Comparison of ENCODE assay signal across 22 cellular contexts in genomic region chr12:55696141-55696540, GRCh38.
"Had no signal": no experiment of that assay in that cellular context is flagged by ENCODE, and none has a peak within 500 bp of the region (broad histone marks: within the 10 kb centered on the region; RNA-seq: fewer than 3 reads in every experiment).

No MANE protein-coding gene starts in this region.

- H3K27me3 ChIP-seq: hepatocyte, ovary, transverse colon had no signal

- DNase-seq: effector CD4-positive, alpha-beta T cell; endodermal cell; erythroblast; foreskin keratinocyte; kidney; left cardiac atrium; left ventricle myocardium inferior; mesendoderm; stimulated activated CD4-positive, alpha-beta T cell treated with anti-CD3 and anti-CD28 coated beads, Interleukin-2, amount 100 ng/mL, for 24 hours; stimulated activated CD4-positive, alpha-beta T cell treated with anti-CD3 and anti-CD28 coated beads, Interleukin-4, amount 100 ng/mL, for 4 hours; stimulated activated naive B cell treated with anti-CD40 and anti-IgM and Interleukin-4, amounts not matched to agents 10 μg/mL and 1 μg/mL and 100 μg/mL, for 72 hours; stimulated activated naive CD8-positive, alpha-beta T cell treated with anti-CD3 and anti-CD28 coated beads, Interleukin-15, amount 100 ng/mL, for 72 hours; substantia nigra; transverse colon had no signal

- H3K9me3 ChIP-seq: left ventricle myocardium inferior, ovary, thoracic aorta, transverse colon had no signal

- H3K4me3 ChIP-seq: coronary artery, hepatocyte, left ventricle myocardium inferior, ovary, thoracic aorta, transverse colon had no signal

- H2AFZ ChIP-seq: hepatocyte had no signal

- H3K4me3 Mint-ChIP-seq: endodermal cell; naive thymus-derived CD8-positive, alpha-beta T cell; stimulated activated naive B cell treated with anti-CD40 and anti-IgM and Interleukin-4, amounts not matched to agents 10 μg/mL and 1 μg/mL and 100 μg/mL, for 72 hours; stimulated activated naive CD8-positive, alpha-beta T cell treated with anti-CD3 and anti-CD28 coated beads, Interleukin-15, amount 100 ng/mL, for 72 hours had no signal

- H3K27ac Mint-ChIP-seq: endodermal cell; progenitor cell of endocrine pancreas; stimulated activated naive B cell treated with anti-CD40 and anti-IgM and Interleukin-4, amounts not matched to agents 10 μg/mL and 1 μg/mL and 100 μg/mL, for 72 hours; stimulated activated naive CD8-positive, alpha-beta T cell treated with anti-CD3 and anti-CD28 coated beads, Interleukin-15, amount 100 ng/mL, for 72 hours had no signal

- ATAC-seq: foreskin keratinocyte; left cardiac atrium; naive thymus-derived CD8-positive, alpha-beta T cell; right cardiac atrium; stimulated activated naive B cell treated with anti-CD40 and anti-IgM and Interleukin-4, amounts not matched to agents 10 μg/mL and 1 μg/mL and 100 μg/mL, for 72 hours; stimulated activated naive CD8-positive, alpha-beta T cell treated with anti-CD3 and anti-CD28 coated beads, Interleukin-15, amount 100 ng/mL, for 72 hours had no signal

- H3K4me2 ChIP-seq: hepatocyte had no signal

- H3K36me3 ChIP-seq: ovary, transverse colon had no signal

- H3K4me1 ChIP-seq: foreskin keratinocyte, transverse colon had no signal

- H3K27me3 Mint-ChIP-seq: naive thymus-derived CD8-positive, alpha-beta T cell; stimulated activated naive CD8-positive, alpha-beta T cell treated with anti-CD3 and anti-CD28 coated beads, Interleukin-15, amount 100 ng/mL, for 72 hours had no signal

- H3K79me2 ChIP-seq: hepatocyte had no signal

- H3K9me3 Mint-ChIP-seq: endodermal cell; naive thymus-derived CD8-positive, alpha-beta T cell; stimulated activated naive B cell treated with anti-CD40 and anti-IgM and Interleukin-4, amounts not matched to agents 10 μg/mL and 1 μg/mL and 100 μg/mL, for 72 hours; stimulated activated naive CD8-positive, alpha-beta T cell treated with anti-CD3 and anti-CD28 coated beads, Interleukin-15, amount 100 ng/mL, for 72 hours had no signal

- H3K27ac ChIP-seq: coronary artery, foreskin keratinocyte, hepatocyte, left ventricle myocardium inferior, ovary, transverse colon had no signal

- FAIRE-seq: endothelial cell of umbilical vein, kidney had no signal

- H3K36me3 Mint-ChIP-seq: naive thymus-derived CD8-positive, alpha-beta T cell; stimulated activated naive B cell treated with anti-CD40 and anti-IgM and Interleukin-4, amounts not matched to agents 10 μg/mL and 1 μg/mL and 100 μg/mL, for 72 hours had no signal

- H3K4me1 Mint-ChIP-seq: endodermal cell; stimulated activated naive CD8-positive, alpha-beta T cell treated with anti-CD3 and anti-CD28 coated beads, Interleukin-15, amount 100 ng/mL, for 72 hours had no signal
